In the genomic region with DNA sequence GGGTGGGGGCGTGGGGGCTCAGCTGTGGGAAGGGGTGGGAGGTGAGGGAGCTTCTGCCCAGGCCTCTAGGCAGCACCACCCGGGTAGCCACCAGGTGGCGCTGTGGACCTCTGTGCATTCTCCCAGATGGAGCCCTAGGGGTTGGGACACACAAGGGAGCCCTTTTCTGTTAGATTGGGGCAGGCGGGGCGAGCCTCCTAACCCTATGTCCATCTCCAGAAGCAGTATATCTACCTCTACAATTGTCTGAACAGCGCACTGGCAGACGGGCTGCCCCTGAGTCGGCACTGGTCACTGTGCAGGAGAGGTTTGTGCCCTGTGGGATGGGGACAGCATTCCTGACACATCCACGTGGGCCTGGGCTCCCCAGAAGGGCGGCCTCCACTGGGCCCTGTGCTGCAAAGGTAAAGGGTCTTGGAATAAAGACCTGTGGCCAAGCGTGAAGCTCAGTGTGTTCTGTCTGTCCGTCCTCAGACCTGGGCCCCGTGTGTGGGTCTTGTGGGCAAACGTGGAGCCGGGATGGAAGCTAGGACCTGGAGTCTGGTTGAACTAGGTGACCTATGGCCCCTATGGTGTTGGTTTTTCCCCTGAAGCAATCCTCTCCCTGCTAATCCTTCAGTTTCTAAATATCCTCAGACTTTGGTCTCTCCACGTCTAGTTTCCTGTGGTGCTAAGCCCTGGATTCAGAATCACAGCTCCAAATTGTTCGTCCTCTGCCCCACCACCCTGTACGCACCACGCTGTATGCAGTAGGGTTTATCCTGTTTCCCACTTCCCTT, we compare ENCODE assay signal across 8 cellular contexts. TPM values are rescaled to one million over a fixed set of nuclear protein-coding genes. Genes with fewer than 3 reads are reported as not detected.
DNase-seq lines count a peak whose midpoint lies in the region; ATAC-seq lines count a peak whose summit lies in the region.

No MANE protein-coding gene starts in this region.

- H3K27me3 ChIP-seq in effector memory CD4-positive, alpha-beta T cell (replicated peaks; ENCODE audit: control insufficient read depth, insufficient read depth, low read length, poor library complexity, severe bottlenecking) = peaks cover 10% of the 10 kb centered on the region

- ATAC-seq in GM19467 (IDR thresholded peaks at IDR 0.05; ENCODE audit: unreplicated experiment) (peak; percentile 58), GM21576 (IDR thresholded peaks at IDR 0.05; ENCODE audit: unreplicated experiment) (no peak)

- peaks cover 13% of the 10 kb centered on the region for H3K4me1 ChIP-seq in effector memory CD4-positive, alpha-beta T cell (ENCODE audit: control insufficient read depth, insufficient read depth, low read length, poor library complexity, severe bottlenecking)

- no peak overlapping the region for H3K27ac ChIP-seq in effector memory CD4-positive, alpha-beta T cell (ENCODE audit: insufficient read depth, low read length, poor library complexity, severe bottlenecking)

- no peak overlapping the region for H3K4me3 ChIP-seq in effector memory CD4-positive, alpha-beta T cell (ENCODE audit: insufficient read depth, low read depth, low read length, poor library complexity, severe bottlenecking)

- no peaks in the 10 kb centered on the region for H3K9me3 ChIP-seq in effector memory CD4-positive, alpha-beta T cell (ENCODE audit: control insufficient read depth, low read length)

- peak; percentile 71 for DNase-seq in AG20443 (ENCODE audit: low spot score)
- DNase-seq in NCI-H69 (lab: John Stamatoyannopoulos, UW) = peak; percentile 87
- peak; percentile 49 to 75 for DNase-seq in activated CD8-positive, alpha-beta memory T cell treated with anti-CD3 and anti-CD28 coated beads for 1 hour (ENCODE audit: extremely low read depth in 1 of 2, low read depth in 1 of 2)
- peak; percentile 51 to 63 (median 59) for DNase-seq in effector memory CD4-positive, alpha-beta T cell
- DNase-seq in mucosa of gallbladder (ENCODE audit: low spot score) = peak; percentile 71
- peak; percentile 50 to 69 for DNase-seq in stimulated activated CD8-positive, alpha-beta memory T cell treated with anti-CD3 and anti-CD28 coated beads, Interleukin-7, amount 100 ng/mL, for 1 hour (ENCODE audit: low read depth in 2 of 2)

- no peaks in the 10 kb centered on the region for H3K36me3 ChIP-seq in effector memory CD4-positive, alpha-beta T cell (ENCODE audit: control insufficient read depth, insufficient read depth, low read length)

RNA-seq across cellular contexts. Expression of gene LGR6, which starts 4.4 kb away (rescaled TPM):
- total RNA-seq in mucosa of gallbladder = 60.7 TPM

RNA-seq across cellular contexts. Expression of gene PTPN7, which starts 28.8 kb away (rescaled TPM):
- total RNA-seq in mucosa of gallbladder = 9.3 TPM

RNA-seq across cellular contexts. Expression of gene ARL8A, which starts 44.7 kb away (rescaled TPM):
- 89.5 TPM for total RNA-seq in mucosa of gallbladder
